In the genomic region with DNA sequence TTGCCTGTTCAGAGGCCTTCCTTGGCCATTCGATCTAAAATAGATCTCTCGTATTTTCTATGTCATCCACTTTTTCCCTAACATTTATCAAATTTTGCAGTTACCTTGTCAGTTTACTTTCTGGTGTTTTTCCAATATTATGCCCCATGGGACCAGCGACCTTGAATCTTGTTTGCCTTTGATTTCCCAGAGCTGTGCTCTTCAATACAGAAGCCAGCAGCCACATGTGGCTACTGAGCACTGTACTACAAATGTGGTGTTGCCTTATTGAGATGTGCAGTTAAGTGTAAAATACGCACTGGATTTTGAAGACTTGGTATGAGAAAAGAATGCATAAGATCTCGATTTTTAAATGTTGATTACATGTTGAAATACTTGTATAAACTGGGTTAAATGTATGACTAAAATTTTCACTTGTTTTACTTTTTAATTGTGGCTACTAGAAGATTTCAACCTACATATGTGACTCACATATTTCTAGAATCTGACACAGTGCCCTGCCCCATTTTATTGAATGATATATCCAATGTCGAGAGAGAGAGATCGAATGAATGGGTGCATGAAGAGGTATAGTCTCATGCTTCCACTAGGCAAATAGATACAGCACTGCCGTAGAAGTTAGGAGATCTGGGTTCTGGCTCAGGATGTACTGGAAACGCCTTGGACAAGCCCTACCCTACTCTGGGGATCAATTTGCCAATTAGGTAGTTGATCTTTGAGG, we compare ENCODE assay signal across 1 cellular context.
TF ChIP-seq lines count a peak whose summit lies in the region.

No MANE protein-coding gene starts in this region.

TF ChIP-seq in GM23338, 12 proteins besides CTCF, POLR2A, EP300 and RAD21 (continued from another document):
- TF ChIP-seq, protein P1, sequence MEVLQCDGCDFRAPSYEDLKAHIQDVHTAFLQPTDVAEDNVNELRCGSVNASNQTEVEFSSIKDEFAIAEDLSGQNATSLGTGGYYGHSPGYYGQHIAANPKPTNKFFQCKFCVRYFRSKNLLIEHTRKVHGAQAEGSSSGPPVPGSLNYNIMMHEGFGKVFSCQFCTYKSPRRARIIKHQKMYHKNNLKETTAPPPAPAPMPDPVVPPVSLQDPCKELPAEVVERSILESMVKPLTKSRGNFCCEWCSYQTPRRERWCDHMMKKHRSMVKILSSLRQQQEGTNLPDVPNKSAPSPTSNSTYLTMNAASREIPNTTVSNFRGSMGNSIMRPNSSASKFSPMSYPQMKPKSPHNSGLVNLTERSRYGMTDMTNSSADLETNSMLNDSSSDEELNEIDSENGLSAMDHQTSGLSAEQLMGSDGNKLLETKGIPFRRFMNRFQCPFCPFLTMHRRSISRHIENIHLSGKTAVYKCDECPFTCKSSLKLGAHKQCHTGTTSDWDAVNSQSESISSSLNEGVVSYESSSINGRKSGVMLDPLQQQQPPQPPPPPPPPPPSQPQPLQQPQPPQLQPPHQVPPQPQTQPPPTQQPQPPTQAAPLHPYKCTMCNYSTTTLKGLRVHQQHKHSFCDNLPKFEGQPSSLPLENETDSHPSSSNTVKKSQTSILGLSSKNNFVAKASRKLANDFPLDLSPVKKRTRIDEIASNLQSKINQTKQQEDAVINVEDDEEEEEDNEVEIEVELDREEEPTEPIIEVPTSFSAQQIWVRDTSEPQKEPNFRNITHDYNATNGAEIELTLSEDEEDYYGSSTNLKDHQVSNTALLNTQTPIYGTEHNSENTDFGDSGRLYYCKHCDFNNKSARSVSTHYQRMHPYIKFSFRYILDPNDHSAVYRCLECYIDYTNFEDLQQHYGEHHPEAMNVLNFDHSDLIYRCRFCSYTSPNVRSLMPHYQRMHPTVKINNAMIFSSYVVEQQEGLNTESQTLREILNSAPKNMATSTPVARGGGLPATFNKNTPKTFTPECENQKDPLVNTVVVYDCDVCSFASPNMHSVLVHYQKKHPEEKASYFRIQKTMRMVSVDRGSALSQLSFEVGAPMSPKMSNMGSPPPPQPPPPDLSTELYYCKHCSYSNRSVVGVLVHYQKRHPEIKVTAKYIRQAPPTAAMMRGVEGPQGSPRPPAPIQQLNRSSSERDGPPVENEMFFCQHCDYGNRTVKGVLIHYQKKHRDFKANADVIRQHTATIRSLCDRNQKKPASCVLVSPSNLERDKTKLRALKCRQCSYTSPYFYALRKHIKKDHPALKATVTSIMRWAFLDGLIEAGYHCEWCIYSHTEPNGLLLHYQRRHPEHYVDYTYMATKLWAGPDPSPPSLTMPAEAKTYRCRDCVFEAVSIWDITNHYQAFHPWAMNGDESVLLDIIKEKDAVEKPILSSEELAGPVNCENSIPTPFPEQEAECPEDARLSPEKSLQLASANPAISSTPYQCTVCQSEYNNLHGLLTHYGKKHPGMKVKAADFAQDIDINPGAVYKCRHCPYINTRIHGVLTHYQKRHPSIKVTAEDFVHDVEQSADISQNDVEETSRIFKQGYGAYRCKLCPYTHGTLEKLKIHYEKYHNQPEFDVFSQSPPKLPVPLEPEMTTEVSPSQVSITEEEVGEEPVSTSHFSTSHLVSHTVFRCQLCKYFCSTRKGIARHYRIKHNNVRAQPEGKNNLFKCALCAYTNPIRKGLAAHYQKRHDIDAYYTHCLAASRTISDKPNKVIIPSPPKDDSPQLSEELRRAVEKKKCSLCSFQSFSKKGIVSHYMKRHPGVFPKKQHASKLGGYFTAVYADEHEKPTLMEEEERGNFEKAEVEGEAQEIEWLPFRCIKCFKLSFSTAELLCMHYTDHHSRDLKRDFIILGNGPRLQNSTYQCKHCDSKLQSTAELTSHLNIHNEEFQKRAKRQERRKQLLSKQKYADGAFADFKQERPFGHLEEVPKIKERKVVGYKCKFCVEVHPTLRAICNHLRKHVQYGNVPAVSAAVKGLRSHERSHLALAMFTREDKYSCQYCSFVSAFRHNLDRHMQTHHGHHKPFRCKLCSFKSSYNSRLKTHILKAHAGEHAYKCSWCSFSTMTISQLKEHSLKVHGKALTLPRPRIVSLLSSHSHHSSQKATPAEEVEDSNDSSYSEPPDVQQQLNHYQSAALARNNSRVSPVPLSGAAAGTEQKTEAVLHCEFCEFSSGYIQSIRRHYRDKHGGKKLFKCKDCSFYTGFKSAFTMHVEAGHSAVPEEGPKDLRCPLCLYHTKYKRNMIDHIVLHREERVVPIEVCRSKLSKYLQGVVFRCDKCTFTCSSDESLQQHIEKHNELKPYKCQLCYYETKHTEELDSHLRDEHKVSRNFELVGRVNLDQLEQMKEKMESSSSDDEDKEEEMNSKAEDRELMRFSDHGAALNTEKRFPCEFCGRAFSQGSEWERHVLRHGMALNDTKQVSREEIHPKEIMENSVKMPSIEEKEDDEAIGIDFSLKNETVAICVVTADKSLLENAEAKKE (CRISPR knock-in tag; IDR thresholded peaks at IDR 0.05): no peak
- TF ChIP-seq POLR2AphosphoS5 (IDR thresholded peaks at IDR 0.05; ENCODE audit: low read depth) (no peak), ZNF114 (CRISPR knock-in tag; IDR thresholded peaks at IDR 0.05) (no peak), STAT1 (IDR thresholded peaks at IDR 0.05; ENCODE audit: unreplicated experiment) (no peak)
